ENCODE assay signal across 8 cellular contexts in genomic region chr2:174341995-174342571, GRCh38. TPM values are rescaled to one million over a fixed set of nuclear protein-coding genes. Genes with fewer than 3 reads are reported as not detected.
DNase-seq lines count a peak whose midpoint lies in the region; ATAC-seq and TF ChIP-seq lines count a peak whose summit lies in the region.

No MANE protein-coding gene starts in this region.

- peaks cover 2% of the 10 kb centered on the region for H3K36me3 ChIP-seq in lower lobe of right lung

- H3K27ac ChIP-seq in AG04450 (ENCODE audit: low read depth, low read length) (no peak overlapping the region), lower lobe of right lung (no peak overlapping the region)

- peaks cover 50% of the 10 kb centered on the region for H3K4me1 ChIP-seq in lower lobe of right lung

- H3K9me3 ChIP-seq in AG04450 (ENCODE audit: control insufficient read depth, insufficient read depth, low read length) (peaks cover 4% of the 10 kb centered on the region; the same call in 1 of the 2 replicates), lower lobe of right lung (no peaks in the 10 kb centered on the region)

- H3K4me1 Mint-ChIP-seq in activated naive CD8-positive, alpha-beta T cell treated with anti-CD3 and anti-CD28 coated beads, Interleukin-2, amount 10 ng/mL, durations not matched to agents 7 days and 5 days = peaks cover 33% of the 10 kb centered on the region

- TF ChIP-seq CTCF in AG04450 (IDR thresholded peaks at IDR 0.05; ENCODE audit: low read depth, low read length) = no peak
- TF ChIP-seq CTCF in HFF-Myc (IDR thresholded peaks at IDR 0.05; ENCODE audit: low read depth, low read length, missing control alignments) = no peak
- no peak for TF ChIP-seq CTCF in lower lobe of right lung (IDR thresholded peaks at IDR 0.05)

- H3K27me3 ChIP-seq in AG04450 (ENCODE audit: control insufficient read depth, insufficient read depth, low read length) = peaks cover 71% of the 10 kb centered on the region
- H3K27me3 ChIP-seq in lower lobe of right lung (ENCODE audit: low read depth) = peaks cover 86% of the 10 kb centered on the region

- POLR2A ChIA-PET in AG04450 (lab: Yijun Ruan, JAX) = no interaction called here
- POLR2A ChIA-PET in activated naive CD8-positive, alpha-beta T cell treated with anti-CD3 and anti-CD28 coated beads, Interleukin-2, amount 10 ng/mL, durations not matched to agents 7 days and 5 days (lab: Charles Lee) = no interaction called here

- peak; percentile 2 for ATAC-seq in activated naive CD8-positive, alpha-beta T cell treated with anti-CD3 and anti-CD28 coated beads, Interleukin-2, amount 10 ng/mL, durations not matched to agents 7 days and 5 days (ENCODE audit: low read depth)
- ATAC-seq in lower lobe of right lung = peak; percentile 35 to 40
- ATAC-seq in HG03175 (IDR thresholded peaks at IDR 0.05; ENCODE audit: unreplicated experiment) = no peak
- no peak for ATAC-seq in HG02870 (IDR thresholded peaks at IDR 0.05; ENCODE audit: unreplicated experiment)
- ATAC-seq in HG03135 (IDR thresholded peaks at IDR 0.05; ENCODE audit: unreplicated experiment) = no peak

- H3K27ac Mint-ChIP-seq in activated naive CD8-positive, alpha-beta T cell treated with anti-CD3 and anti-CD28 coated beads, Interleukin-2, amount 10 ng/mL, durations not matched to agents 7 days and 5 days = no peak overlapping the region

- no peaks in the 10 kb centered on the region for H3K9me3 Mint-ChIP-seq in activated naive CD8-positive, alpha-beta T cell treated with anti-CD3 and anti-CD28 coated beads, Interleukin-2, amount 10 ng/mL, durations not matched to agents 7 days and 5 days

- H3K4me3 Mint-ChIP-seq in activated naive CD8-positive, alpha-beta T cell treated with anti-CD3 and anti-CD28 coated beads, Interleukin-2, amount 10 ng/mL, durations not matched to agents 7 days and 5 days = peak overlapping the region; percentile 72

- DNase-seq in AG04450 (ENCODE audit: low read depth, low spot score) = no peak
- DNase-seq in HFF-Myc (ENCODE audit: extremely low read depth, low read depth) = no peak
- peak; percentile 58 for DNase-seq in activated naive CD8-positive, alpha-beta T cell treated with anti-CD3 and anti-CD28 coated beads, Interleukin-2, amount 10 ng/mL, durations not matched to agents 7 days and 5 days
- DNase-seq in lower lobe of right lung = no peak
- no peak for DNase-seq in NCI-H1930 (lab: John Stamatoyannopoulos, UW)

- CTCF ChIA-PET in AG04450 (lab: Charles Lee) = interaction anchor here (0.7 to 2.3 kb wide), 39 partner anchors 9 to 1536 kb away, joined by 3 to 19 read pairs (median 4); no protein-coding TSS in a partner anchor

- intact Hi-C loops in lower lobe of right lung (cut with DNase I) = no loop called here

- peaks cover 74% of the 10 kb centered on the region for H3K27me3 Mint-ChIP-seq in activated naive CD8-positive, alpha-beta T cell treated with anti-CD3 and anti-CD28 coated beads, Interleukin-2, amount 10 ng/mL, durations not matched to agents 7 days and 5 days

- H3K36me3 Mint-ChIP-seq in activated naive CD8-positive, alpha-beta T cell treated with anti-CD3 and anti-CD28 coated beads, Interleukin-2, amount 10 ng/mL, durations not matched to agents 7 days and 5 days = peaks cover 3% of the 10 kb centered on the region

- H3K4me3 ChIP-seq in AG04450 (ENCODE audit: low read depth, low read length) (peak overlapping the region; percentile 33; the same call in 1 of the 2 replicates), HFF-Myc (replicated peaks; ENCODE audit: low read depth, low read length) (peak overlapping the region; percentile 35), lower lobe of right lung (no peak overlapping the region)

RNA-seq across cellular contexts. Expression of gene SP9, which starts 7.3 kb away (rescaled TPM):
- not detected in 2 replicates for polyA plus RNA-seq in AG04450 (2011; rRNA removed)
- polyA minus RNA-seq in AG04450 (2011; rRNA and poly(A)+ RNA removed) = not detected in 2 replicates
- total RNA-seq in activated naive CD8-positive, alpha-beta T cell treated with anti-CD3 and anti-CD28 coated beads, Interleukin-2, amount 10 ng/mL, durations not matched to agents 7 days and 5 days = not detected
- total RNA-seq in lower lobe of right lung = not detected

RNA-seq across cellular contexts. Expression of gene SCRN3, which starts 53.4 kb away (rescaled TPM):
- 16.7 and 22.8 TPM in 2 replicates for polyA plus RNA-seq in AG04450 (2011; rRNA removed)
- polyA minus RNA-seq in AG04450 (2011; rRNA and poly(A)+ RNA removed) = 7.4 and 10.6 TPM in 2 replicates
- total RNA-seq in activated naive CD8-positive, alpha-beta T cell treated with anti-CD3 and anti-CD28 coated beads, Interleukin-2, amount 10 ng/mL, durations not matched to agents 7 days and 5 days = 10 to 100 TPM; 17.5 to 19.6 TPM
- total RNA-seq in lower lobe of right lung = 27.4 TPM

Comparison
In these comparisons a context has a peak if more than half of its experiments do, and no peak if none do; other contexts are left out.
1. ATAC-seq: peak in activated naive CD8-positive, alpha-beta T cell treated with anti-CD3 and anti-CD28 coated beads, Interleukin-2, amount 10 ng/mL, durations not matched to agents 7 days and 5 days (single experiment) and lower lobe of right lung (2 of 2); none in HG03175 (single experiment), HG02870 (single experiment) and HG03135 (single experiment).